9 cellular contexts compared by ENCODE assay signal in genomic region chr15:75713338-75713895, GRCh38. TPM values are rescaled to one million over a fixed set of nuclear protein-coding genes. Genes with fewer than 3 reads are reported as not detected.
DNase-seq lines count a peak whose midpoint lies in the region; ATAC-seq and TF ChIP-seq lines count a peak whose summit lies in the region.
"Had no signal": no experiment of that assay in that cellular context is flagged by ENCODE, and none has a peak within 500 bp of the region (broad histone marks: within the 10 kb centered on the region; RNA-seq: fewer than 3 reads in every experiment).

No MANE protein-coding gene starts in this region.

- H3K4me1 ChIP-seq in GM23248 (ENCODE audit: insufficient read depth) = peaks cover 6% of the 10 kb centered on the region; the same call in 1 of the 2 replicates
- H3K4me1 ChIP-seq in Peyer's patch = peaks cover 0 to 22% (median 0%) of the 10 kb centered on the region in 4 donors

- no peak for ATAC-seq in GM21360 (IDR thresholded peaks at IDR 0.05; ENCODE audit: unreplicated experiment)

- no peaks in the 10 kb centered on the region for H3K9me3 ChIP-seq in GM23248 (ENCODE audit: low read depth)
- no peaks in the 10 kb centered on the region for H3K9me3 ChIP-seq in Peyer's patch

- H3K4me2 ChIP-seq in GM23248 (ENCODE audit: unreplicated experiment) = no peak overlapping the region

- no peaks in the 10 kb centered on the region for H3K9me2 ChIP-seq in GM23248 (ENCODE audit: insufficient read depth)

- H3K79me2 ChIP-seq in GM23248 (ENCODE audit: insufficient read depth) = no peaks in the 10 kb centered on the region

- no peak overlapping the region for H3K9ac ChIP-seq in GM23248

- no peaks in the 10 kb centered on the region for H3K27me3 ChIP-seq in GM23248 (replicated peaks; ENCODE audit: insufficient read depth)
- no peaks in the 10 kb centered on the region for H3K27me3 ChIP-seq in Peyer's patch

- H2AFZ ChIP-seq in GM23248 = peak overlapping the region; percentile 71; the same call in 1 of the 2 replicates

- in situ Hi-C loops in GM23248 (cut with MboI) = no loop called here

- DNase-seq in GM23248 = peak; percentile 43
- peak; percentile 19 for DNase-seq in RPMI8226
- peak; percentile 34 for DNase-seq in glomerular visceral epithelial cell (ENCODE audit: extremely low spot score)
- DNase-seq in skeletal muscle cell (ENCODE audit: low read depth) = peak; percentile 30
- DNase-seq in Peyer's patch = no peak
- no peak for DNase-seq in dermis blood vessel endothelial cell
- DNase-seq in GM19240 (ENCODE audit: insufficient read length, low spot score) = no peak

- WGBS in GM23248 (ENCODE audit: low coverage in 1 of 2, low lambda C conversion rate in 2 of 2, missing lambda C conversion rate in 2 of 2), 2 experiments = 77 to 80% methylated on average over 9 of the region's 9 CpGs

- H4K20me1 ChIP-seq in GM23248 (ENCODE audit: insufficient read depth) = no peaks in the 10 kb centered on the region

- no peak for TF ChIP-seq POLR2A in Peyer's patch (IDR thresholded peaks at IDR 0.05)

- no peak overlapping the region for H3K27ac ChIP-seq in GM23248
- H3K27ac ChIP-seq in Peyer's patch = peak overlapping the region in 2 of 4 donors; percentile 68 to 81

- H3F3A ChIP-seq in GM23248 (ENCODE audit: insufficient read depth) = peaks cover 5% of the 10 kb centered on the region; the same call in 1 of the 2 replicates

- H3K36me3 ChIP-seq in GM23248 (ENCODE audit: low read depth) (no peaks in the 10 kb centered on the region), Peyer's patch (no peaks in the 10 kb centered on the region)

- H3K4me3 ChIP-seq in GM23248 (no peak overlapping the region), skeletal muscle cell (ENCODE audit: low read depth, low read length) (no peak overlapping the region), Peyer's patch (peak overlapping the region in 1 of 4 donors; percentile 53)

- no peak for TF ChIP-seq CTCF in Peyer's patch (IDR thresholded peaks at IDR 0.05)

RNA-seq across cellular contexts. Expression of gene CSPG4, which starts 0.8 kb away (rescaled TPM):
- 25.8 and 27.6 TPM in 2 replicates for total RNA-seq in GM23248 (2014; rRNA removed; shearing (Covaris generic))
- 5.3 and 5.6 TPM in 2 replicates for polyA plus RNA-seq in GM23248 (2016; fragmentation: Nextera tagmentation; extraction: Ambion mirVana)
- total RNA-seq in Peyer's patch = 10 to 100 TPM in 1 of 4 donors, 1 to 10 TPM in 3; 2.8 to 15.7 (median 6.3) TPM
- total RNA-seq in dermis blood vessel endothelial cell = 0.19 and 0.68 TPM in 2 replicates
- polyA plus RNA-seq: IgD-negative memory B cell had no signal

Comparison
In these comparisons a context has a peak if more than half of its experiments do, and no peak if none do; other contexts are left out.
1. DNase-seq: peak in GM23248 (single experiment), RPMI8226 (single experiment), glomerular visceral epithelial cell (single experiment) and skeletal muscle cell (single experiment); none in Peyer's patch (0 of 3), dermis blood vessel endothelial cell (single experiment) and GM19240 (single experiment).